12 cellular contexts compared by ENCODE assay signal in the genomic region with DNA sequence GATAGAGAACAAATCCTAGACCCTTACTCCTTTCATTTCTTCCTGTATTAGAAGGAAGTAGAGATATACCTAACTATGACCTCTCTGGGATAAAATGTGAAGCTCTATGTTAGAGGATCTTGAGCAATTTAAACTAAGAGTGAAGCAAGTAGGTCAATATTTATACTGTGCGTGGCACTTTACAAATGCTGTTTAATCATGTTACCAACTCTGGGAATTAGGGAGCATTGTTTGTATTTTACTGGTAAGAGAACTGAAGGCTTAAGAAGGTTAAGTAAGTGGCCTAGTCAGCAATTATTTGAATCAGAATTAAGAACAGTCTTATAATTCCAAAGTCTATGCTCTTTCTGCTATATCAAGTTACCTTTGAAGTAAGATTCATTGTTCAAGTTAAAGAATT. TPM values are rescaled to one million over a fixed set of nuclear protein-coding genes. Genes with fewer than 3 reads are reported as not detected.
A peak's percentile ranks its signal among the peaks of the same experiment; 100 is the strongest.
DNase-seq lines count a peak whose midpoint lies in the region; ATAC-seq and TF ChIP-seq lines count a peak whose summit lies in the region.
"Had no signal": no experiment of that assay in that cellular context is flagged by ENCODE, and none has a peak within 500 bp of the region (broad histone marks: within the 10 kb centered on the region; RNA-seq: fewer than 3 reads in every experiment).

No MANE protein-coding gene starts in this region.

- peak overlapping the region; percentile 72 for H3K4me2 ChIP-seq in smooth muscle cell
- H3K4me2 ChIP-seq: BLaER1 had no signal

- no peaks in the 10 kb centered on the region for H3K36me3 ChIP-seq in smooth muscle cell (ENCODE audit: low read depth)
- H3K36me3 ChIP-seq: BLaER1 had no signal

- no peaks in the 10 kb centered on the region for H3K9me3 ChIP-seq in smooth muscle cell (replicated peaks; ENCODE audit: low read depth)
- H3K9me3 ChIP-seq: BLaER1 had no signal

- peaks cover 62% of the 10 kb centered on the region for H3K79me2 ChIP-seq in smooth muscle cell (ENCODE audit: low read depth)

- H3F3A ChIP-seq in smooth muscle cell (ENCODE audit: low read depth): no peaks in the 10 kb centered on the region

- H3K4me3 ChIP-seq in smooth muscle cell: no peak overlapping the region
- H3K4me3 ChIP-seq: BLaER1 had no signal

- 53% methylated on average over 1 of the region's 1 CpG for WGBS in smooth muscle cell (ENCODE audit: low lambda C conversion rate)

- H3K27ac ChIP-seq in smooth muscle cell (ENCODE audit: low read depth): peak overlapping the region; percentile 43
- H3K27ac ChIP-seq: BLaER1 had no signal

- no peak overlapping the region for H2AFZ ChIP-seq in smooth muscle cell (ENCODE audit: low read depth)

- no peak overlapping the region for H3K9ac ChIP-seq in smooth muscle cell (ENCODE audit: low read depth)
- H3K9ac ChIP-seq: BLaER1 had no signal

- ATAC-seq in HG03378 (IDR thresholded peaks at IDR 0.05; ENCODE audit: unreplicated experiment) (no peak), HG02885 (IDR thresholded peaks at IDR 0.05; ENCODE audit: poor library complexity, unreplicated experiment) (no peak)

- H3K27me3 ChIP-seq in smooth muscle cell (ENCODE audit: low read depth): no peaks in the 10 kb centered on the region
- H3K27me3 ChIP-seq: BLaER1 had no signal

- DNase-seq in HuH-7 (ENCODE audit: low spot score): peak; percentile 20
- peak; percentile 36 for DNase-seq in amniotic epithelial cell (ENCODE audit: low read depth)
- peak; percentile 11 for DNase-seq in iris pigment epithelial cell (ENCODE audit: low read depth)
- no peak for DNase-seq in smooth muscle cell (lab: John Stamatoyannopoulos, UW; ENCODE audit: unreplicated experiment)
- DNase-seq in RKO (ENCODE audit: low spot score): no peak
- DNase-seq: cortex of kidney; DMS79 treated with DMSO at 0.1 percent for 48 hours; NCI-H2081; stimulated activated CD4-positive, alpha-beta T cell treated with anti-CD3 and anti-CD28 coated beads, Interleukin-2, amount 100 ng/mL, for 48 hours had no signal

- H4K20me1 ChIP-seq in smooth muscle cell (ENCODE audit: low read depth): peaks cover 6% of the 10 kb centered on the region
- H4K20me1 ChIP-seq: BLaER1 had no signal

- no peak for TF ChIP-seq CTCF in smooth muscle cell (IDR thresholded peaks at IDR 0.05; ENCODE audit: borderline replicate concordance, insufficient read depth, poor library complexity, severe bottlenecking)

- no peaks in the 10 kb centered on the region for H3K4me1 ChIP-seq in smooth muscle cell (ENCODE audit: low read depth)
- H3K4me1 ChIP-seq: BLaER1 had no signal

RNA-seq across cellular contexts. Expression of gene TNC, which starts 12.0 kb away (rescaled TPM):
- 563 and 581 TPM in 2 replicates for total RNA-seq in smooth muscle cell
- 365 and 567 TPM in 2 replicates for polyA plus RNA-seq in smooth muscle cell

Comparison
In these comparisons a context has a peak if more than half of its experiments do, and no peak if none do; other contexts are left out.
1. DNase-seq: peak in HuH-7 (single experiment), amniotic epithelial cell (single experiment) and iris pigment epithelial cell (single experiment); none in smooth muscle cell (single experiment) and RKO (single experiment).